12 cellular contexts compared by ENCODE assay signal in the genomic region with DNA sequence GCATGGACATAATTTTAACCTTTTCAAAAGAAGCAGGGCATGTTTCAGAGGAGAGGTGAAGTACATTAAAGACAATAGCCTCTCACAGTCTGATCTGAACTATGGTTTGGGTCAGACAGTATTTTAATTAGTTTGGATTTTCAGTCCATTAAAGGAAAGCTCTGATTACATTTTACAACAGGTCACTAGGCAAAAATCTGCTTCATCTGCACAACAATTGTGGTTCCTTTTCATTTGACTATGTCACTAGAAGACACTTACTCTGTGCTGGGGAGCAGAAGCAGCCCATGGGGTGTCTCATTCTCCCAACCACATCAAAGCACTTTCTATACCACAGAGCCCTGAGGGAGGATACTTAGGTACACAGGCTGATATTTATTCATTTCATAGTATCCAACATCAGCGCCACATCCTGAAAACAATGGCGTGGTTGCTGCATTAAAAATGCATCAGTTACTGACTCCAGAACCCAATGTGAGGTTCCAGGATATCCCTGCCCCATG. TPM values are rescaled to one million over a fixed set of nuclear protein-coding genes. Genes with fewer than 3 reads are reported as not detected.
A peak's percentile ranks its signal among the peaks of the same experiment; 100 is the strongest.
DNase-seq lines count a peak whose midpoint lies in the region; ATAC-seq and TF ChIP-seq lines count a peak whose summit lies in the region.
"Had no signal": no experiment of that assay in that cellular context is flagged by ENCODE, and none has a peak within 500 bp of the region (broad histone marks: within the 10 kb centered on the region; RNA-seq: fewer than 3 reads in every experiment).

No MANE protein-coding gene starts in this region.

- TF ChIP-seq CTCF in neural progenitor cell (IDR thresholded peaks at IDR 0.05) (no peak), progenitor cell of endocrine pancreas (IDR thresholded peaks at IDR 0.05; ENCODE audit: unreplicated experiment) (no peak)

- H3K27me3 Mint-ChIP-seq in neural progenitor cell (ENCODE audit: insufficient read depth, low read depth): no peaks in the 10 kb centered on the region
- no peaks in the 10 kb centered on the region for H3K27me3 Mint-ChIP-seq in progenitor cell of endocrine pancreas

- H3K4me3 ChIP-seq in HUES64 (ENCODE audit: low read length): no peak overlapping the region
- H3K4me3 ChIP-seq in neural progenitor cell: no peak overlapping the region
- H3K4me3 ChIP-seq: gastroesophageal sphincter had no signal

- no peak overlapping the region for H2AFZ ChIP-seq in neural progenitor cell (replicated peaks)

- H3K36me3 Mint-ChIP-seq in neural progenitor cell: no peaks in the 10 kb centered on the region
- H3K36me3 Mint-ChIP-seq in progenitor cell of endocrine pancreas (ENCODE audit: insufficient read depth): peaks cover 5% of the 10 kb centered on the region
- H3K36me3 Mint-ChIP-seq: natural killer cell treated with Interleukin-12 subunit alpha and Interleukin-12 subunit beta and Interleukin-15 and Interleukin-18, amount 100 ng/mL, for 72 hours had no signal

- WGBS in HUES64: 61% methylated on average over 2 of the region's 2 CpGs

- no peak overlapping the region for H3K4me2 ChIP-seq in neural progenitor cell

- H3K9ac ChIP-seq in HUES64 (ENCODE audit: low read depth, low read length) (no peak overlapping the region), neural progenitor cell (no peak overlapping the region)
- H3K9ac ChIP-seq: SK-N-SH had no signal

- H4K20me1 ChIP-seq in neural progenitor cell (ENCODE audit: low read depth): no peaks in the 10 kb centered on the region

- no peaks in the 10 kb centered on the region for H3K36me3 ChIP-seq in HUES64 (ENCODE audit: insufficient read depth, low read length)
- no peaks in the 10 kb centered on the region for H3K36me3 ChIP-seq in neural progenitor cell
- H3K36me3 ChIP-seq: gastroesophageal sphincter had no signal

- H3K27ac Mint-ChIP-seq in neural progenitor cell: no peak overlapping the region
- H3K27ac Mint-ChIP-seq in progenitor cell of endocrine pancreas: no peak overlapping the region
- H3K27ac Mint-ChIP-seq: natural killer cell treated with Interleukin-12 subunit alpha and Interleukin-12 subunit beta and Interleukin-15 and Interleukin-18, amount 100 ng/mL, for 72 hours had no signal

- intact Hi-C loops in sciatic nerve (cut with DNase I): no loop called here

- no peak overlapping the region for H3K4me3 Mint-ChIP-seq in neural progenitor cell
- no peak overlapping the region for H3K4me3 Mint-ChIP-seq in progenitor cell of endocrine pancreas (ENCODE audit: low read depth)
- H3K4me3 Mint-ChIP-seq: natural killer cell treated with Interleukin-12 subunit alpha and Interleukin-12 subunit beta and Interleukin-15 and Interleukin-18, amount 100 ng/mL, for 72 hours had no signal

- H3K9me3 Mint-ChIP-seq in neural progenitor cell (no peaks in the 10 kb centered on the region), progenitor cell of endocrine pancreas (ENCODE audit: low read depth) (peaks cover 5% of the 10 kb centered on the region)
- H3K9me3 Mint-ChIP-seq: natural killer cell treated with Interleukin-12 subunit alpha and Interleukin-12 subunit beta and Interleukin-15 and Interleukin-18, amount 100 ng/mL, for 72 hours had no signal

- H3K9me3 ChIP-seq in HUES64 (ENCODE audit: insufficient read depth, low read depth, low read length) (no peaks in the 10 kb centered on the region), neural progenitor cell (ENCODE audit: low read depth) (no peaks in the 10 kb centered on the region)
- H3K9me3 ChIP-seq: gastroesophageal sphincter, SK-N-SH had no signal

- H3K27ac ChIP-seq in HUES64 (ENCODE audit: low read depth, low read length) (peak overlapping the region; percentile 57; the same call in 1 of the 2 replicates), neural progenitor cell (no peak overlapping the region)
- H3K27ac ChIP-seq: gastroesophageal sphincter had no signal

- DNase-seq in A172 (ENCODE audit: low spot score) (peak; percentile 60), sciatic nerve (ENCODE audit: low spot score) (no peak), NCI-H146 treated with DMSO at 0.1 percent for 48 hours (lab: John Stamatoyannopoulos, UW; ENCODE audit: unreplicated experiment) (no peak), neural progenitor cell (ENCODE audit: low spot score) (no peak), progenitor cell of endocrine pancreas (ENCODE audit: low spot score, unreplicated experiment) (no peak)
- DNase-seq in activated gamma-delta T cell treated with anti-CD3 and anti-CD28 coated beads, Interleukin-2, amount 50 U/mL, for 16 hours (ENCODE audit: low read depth): peak; percentile 11
- DNase-seq: C1 segment of cervical spinal cord, SK-N-SH had no signal

- ATAC-seq in GM19035 (IDR thresholded peaks at IDR 0.05; ENCODE audit: unreplicated experiment) (peak; percentile 76), sciatic nerve (no peak)
- ATAC-seq: gastroesophageal sphincter; natural killer cell treated with Interleukin-12 subunit alpha and Interleukin-12 subunit beta and Interleukin-15 and Interleukin-18, amount 100 ng/mL, for 72 hours had no signal

- H3K27me3 ChIP-seq in HUES64 (ENCODE audit: insufficient read depth, low read length): no peaks in the 10 kb centered on the region
- no peaks in the 10 kb centered on the region for H3K27me3 ChIP-seq in neural progenitor cell
- H3K27me3 ChIP-seq: gastroesophageal sphincter had no signal

- H3K4me1 ChIP-seq in HUES64 (ENCODE audit: insufficient read depth, low read length): peaks cover 48% of the 10 kb centered on the region
- no peaks in the 10 kb centered on the region for H3K4me1 ChIP-seq in neural progenitor cell
- H3K4me1 ChIP-seq: gastroesophageal sphincter had no signal

- H3K79me2 ChIP-seq in neural progenitor cell (ENCODE audit: low read depth): no peaks in the 10 kb centered on the region

- no peaks in the 10 kb centered on the region for H3F3A ChIP-seq in neural progenitor cell (ENCODE audit: low read depth)

- H3K4me1 Mint-ChIP-seq in neural progenitor cell (peaks cover 5% of the 10 kb centered on the region), progenitor cell of endocrine pancreas (ENCODE audit: low read depth) (peaks cover 15% of the 10 kb centered on the region)

RNA-seq across cellular contexts. Expression of a gene that starts 36.6 kb away (rescaled TPM):
- total RNA-seq in A172 (2014; rRNA removed; shearing (Covaris generic)): 98.6 and 118 TPM in 2 replicates
- 356 TPM for polyA plus RNA-seq in HUES64 (2013, experiment 1 of 2)
- polyA plus RNA-seq in HUES64 (2013, experiment 2 of 2): 396 TPM
- 62.9 TPM for total RNA-seq in sciatic nerve
- total RNA-seq in neural progenitor cell (ENCODE audit: low replicate concordance): 328 and 429 TPM in 2 replicates
- 287 and 289 TPM in 2 replicates for total RNA-seq in progenitor cell of endocrine pancreas

Comparison
In these comparisons a context has a peak if more than half of its experiments do, and no peak if none do; other contexts are left out.
1. DNase-seq: peak in A172 (single experiment) and activated gamma-delta T cell treated with anti-CD3 and anti-CD28 coated beads, Interleukin-2, amount 50 U/mL, for 16 hours (single experiment); none in sciatic nerve (single experiment), NCI-H146 treated with DMSO at 0.1 percent for 48 hours (single experiment), neural progenitor cell (single experiment) and progenitor cell of endocrine pancreas (single experiment).